In genomic region chr4:15893967-15894366, GRCh38 we compare ENCODE assay signal across 1 cellular context.
TF ChIP-seq lines count a peak whose summit lies in the region.

No MANE protein-coding gene starts in this region.

TF ChIP-seq in HepG2, 621 proteins besides CTCF, POLR2A, EP300 and RAD21 (continued from another document):
- TF ChIP-seq, protein P1, sequence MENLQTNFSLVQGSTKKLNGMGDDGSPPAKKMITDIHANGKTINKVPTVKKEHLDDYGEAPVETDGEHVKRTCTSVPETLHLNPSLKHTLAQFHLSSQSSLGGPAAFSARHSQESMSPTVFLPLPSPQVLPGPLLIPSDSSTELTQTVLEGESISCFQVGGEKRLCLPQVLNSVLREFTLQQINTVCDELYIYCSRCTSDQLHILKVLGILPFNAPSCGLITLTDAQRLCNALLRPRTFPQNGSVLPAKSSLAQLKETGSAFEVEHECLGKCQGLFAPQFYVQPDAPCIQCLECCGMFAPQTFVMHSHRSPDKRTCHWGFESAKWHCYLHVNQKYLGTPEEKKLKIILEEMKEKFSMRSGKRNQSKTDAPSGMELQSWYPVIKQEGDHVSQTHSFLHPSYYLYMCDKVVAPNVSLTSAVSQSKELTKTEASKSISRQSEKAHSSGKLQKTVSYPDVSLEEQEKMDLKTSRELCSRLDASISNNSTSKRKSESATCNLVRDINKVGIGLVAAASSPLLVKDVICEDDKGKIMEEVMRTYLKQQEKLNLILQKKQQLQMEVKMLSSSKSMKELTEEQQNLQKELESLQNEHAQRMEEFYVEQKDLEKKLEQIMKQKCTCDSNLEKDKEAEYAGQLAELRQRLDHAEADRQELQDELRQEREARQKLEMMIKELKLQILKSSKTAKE (CRISPR knock-in tag; IDR thresholded peaks at IDR 0.05; ENCODE audit: borderline replicate concordance), result no peak
